Comparison of ENCODE assay signal across 2 cellular contexts in the genomic region with DNA sequence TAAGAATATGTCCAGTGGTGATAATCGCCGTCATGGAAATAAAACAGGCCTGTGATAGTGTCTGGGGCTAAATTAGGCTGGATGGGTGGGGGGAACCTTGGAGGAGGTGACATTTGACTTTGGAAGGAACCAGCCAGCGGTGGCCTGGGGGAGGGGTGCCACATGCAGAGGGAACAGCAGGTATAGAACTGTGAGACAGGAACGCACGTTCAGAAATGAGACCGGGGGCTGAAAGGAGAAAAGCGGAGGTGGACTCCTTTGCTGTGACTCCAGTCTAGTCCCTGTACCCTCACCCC.
TF ChIP-seq lines count a peak whose summit lies in the region.

No MANE protein-coding gene starts in this region.

TF ChIP-seq in HepG2, 621 proteins besides CTCF, POLR2A, EP300 and RAD21:
- peak; percentile 1 for TF ChIP-seq ASH2L (IDR thresholded peaks at IDR 0.05; ENCODE audit: insufficient read length, low read depth, low read length)
- TF ChIP-seq ZNF841 (CRISPR knock-in tag; IDR thresholded peaks at IDR 0.05; ENCODE audit: borderline replicate concordance): no peak

TF ChIP-seq in K562, 482 proteins besides CTCF, POLR2A, EP300 and RAD21:
- TF ChIP-seq TCF3 (CRISPR knock-in tag; IDR thresholded peaks at IDR 0.05) (peak; percentile 14; the same call in 1 of the 2 replicates), MAZ (CRISPR knock-in tag; conservative IDR thresholded peaks at IDR 0.05 in 1 of 2, IDR thresholded peaks at IDR 0.05 in 1 of 2) (0 out of 4 replicates have a peak, but pooled peaks of 1 of the 2 experiments have one; percentile 21), NCOR1 (IDR thresholded peaks at IDR 0.05) (peak; percentile 41; the same call in 1 of the 2 replicates), POLR2H (tag; IDR thresholded peaks at IDR 0.05; ENCODE audit: low read depth) (no peak), PCBP1 (IDR thresholded peaks at IDR 0.05; ENCODE audit: low read depth, low read length, poor library complexity, severe bottlenecking) (no peak), ZNF436 (CRISPR knock-in tag; IDR thresholded peaks at IDR 0.05) (peak; percentile 64; the same call in 1 of the 2 replicates), KDM1A (IDR thresholded peaks at IDR 0.05) (0 out of 4 replicates have a peak, but pooled peaks of 1 of the 2 experiments have one; percentile 22), ZNF79 (CRISPR knock-in tag; IDR thresholded peaks at IDR 0.05; ENCODE audit: low read depth) (no peak), MIER1 (IDR thresholded peaks at IDR 0.05; ENCODE audit: low read depth) (no peak), CBFA2T3 (IDR thresholded peaks at IDR 0.05) (peak; percentile 53), THAP12 (CRISPR knock-in tag; IDR thresholded peaks at IDR 0.05) (no peak), LEF1 (IDR thresholded peaks at IDR 0.05) (0 out of 2 replicates have a peak, but pooled peaks have one; percentile 14), HEY1 (CRISPR knock-in tag; IDR thresholded peaks at IDR 0.05; ENCODE audit: borderline replicate concordance) (no peak), E2F6 (IDR thresholded peaks at IDR 0.05; ENCODE audit: borderline replicate concordance in 1 of 2, extremely low read depth in 1 of 2, insufficient read depth in 1 of 2, insufficient read length in 1 of 2, low read depth in 1 of 2, low read length in 1 of 2, poor library complexity in 1 of 2, severe bottlenecking in 1 of 2) (peak in 1 of 2 experiments; percentile 21), ARID1B (IDR thresholded peaks at IDR 0.05) (peak; percentile 28), ZNF197 (CRISPR knock-in tag; IDR thresholded peaks at IDR 0.05; ENCODE audit: low read depth) (no peak), CBX3 (IDR thresholded peaks at IDR 0.05; ENCODE audit: borderline replicate concordance in 1 of 2, low read length in 2 of 2) (no peak), CREB3L1 (IDR thresholded peaks at IDR 0.05; ENCODE audit: borderline replicate concordance, low read depth) (peak; percentile 60; the same call in 1 of the 2 replicates), BRD9 (IDR thresholded peaks at IDR 0.05; ENCODE audit: low read depth, partially characterized antibody) (peak; percentile 64), PRDM10 (IDR thresholded peaks at IDR 0.05; ENCODE audit: partially characterized antibody) (peak; percentile 75), ZFP36 (IDR thresholded peaks at IDR 0.05; ENCODE audit: low read depth, low read length, partially characterized antibody) (peak; percentile 89)
- TF ChIP-seq, protein P1, sequence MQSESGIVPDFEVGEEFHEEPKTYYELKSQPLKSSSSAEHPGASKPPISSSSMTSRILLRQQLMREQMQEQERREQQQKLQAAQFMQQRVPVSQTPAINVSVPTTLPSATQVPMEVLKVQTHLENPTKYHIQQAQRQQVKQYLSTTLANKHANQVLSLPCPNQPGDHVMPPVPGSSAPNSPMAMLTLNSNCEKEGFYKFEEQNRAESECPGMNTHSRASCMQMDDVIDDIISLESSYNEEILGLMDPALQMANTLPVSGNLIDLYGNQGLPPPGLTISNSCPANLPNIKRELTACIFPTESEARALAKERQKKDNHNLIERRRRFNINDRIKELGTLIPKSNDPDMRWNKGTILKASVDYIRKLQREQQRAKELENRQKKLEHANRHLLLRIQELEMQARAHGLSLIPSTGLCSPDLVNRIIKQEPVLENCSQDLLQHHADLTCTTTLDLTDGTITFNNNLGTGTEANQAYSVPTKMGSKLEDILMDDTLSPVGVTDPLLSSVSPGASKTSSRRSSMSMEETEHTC (IDR thresholded peaks at IDR 0.05): no peak
